ENCODE assay signal across 24 cellular contexts in the genomic region with DNA sequence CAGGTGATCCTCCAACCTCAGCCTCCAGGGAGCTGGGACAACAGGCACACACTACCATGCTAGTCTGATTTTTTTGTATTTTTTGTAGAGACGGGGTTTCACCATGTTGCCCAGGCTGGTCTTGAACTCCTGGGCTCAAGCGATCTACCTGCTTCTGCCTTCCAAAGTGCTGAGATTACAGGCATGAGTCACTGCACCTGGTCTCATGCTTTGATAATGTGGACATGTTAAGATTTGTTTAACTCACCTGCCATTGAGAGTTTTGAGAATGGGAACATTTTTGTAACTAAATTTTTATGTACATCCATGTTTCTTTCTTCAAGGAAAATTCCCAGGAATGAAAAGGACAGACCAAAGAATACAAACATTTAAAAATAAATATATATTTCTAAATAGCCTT.
"Had no signal": no experiment of that assay in that cellular context is flagged by ENCODE, and none has a peak within 500 bp of the region (broad histone marks: within the 10 kb centered on the region; RNA-seq: fewer than 3 reads in every experiment).

No MANE protein-coding gene starts in this region.

- H3K27ac Mint-ChIP-seq: dendritic cell treated with granulocyte-macrophage colony-stimulating factor and Interleukin-4, amounts not matched to agents 40 ng/mL and 50 ng/mL, for 4 days; naive thymus-derived CD4-positive, alpha-beta T cell; nephron; stimulated activated memory B cell treated with anti-CD40 and anti-IgM and Interleukin-4, amounts not matched to agents 10 μg/mL and 1 μg/mL and 100 μg/mL, for 72 hours; type B pancreatic cell had no signal

- H3K4me1 ChIP-seq: gastrocnemius medialis, left lung, prostate gland, right atrium auricular region, sigmoid colon, testis, tibial artery had no signal

- H3K4me3 Mint-ChIP-seq: dendritic cell treated with granulocyte-macrophage colony-stimulating factor and Interleukin-4, amounts not matched to agents 40 ng/mL and 50 ng/mL, for 4 days; naive thymus-derived CD4-positive, alpha-beta T cell; nephron; stimulated activated memory B cell treated with anti-CD40 and anti-IgM and Interleukin-4, amounts not matched to agents 10 μg/mL and 1 μg/mL and 100 μg/mL, for 72 hours; type B pancreatic cell had no signal

- H3K27me3 Mint-ChIP-seq: dendritic cell treated with granulocyte-macrophage colony-stimulating factor and Interleukin-4, amounts not matched to agents 40 ng/mL and 50 ng/mL, for 4 days; naive thymus-derived CD4-positive, alpha-beta T cell; stimulated activated memory B cell treated with anti-CD40 and anti-IgM and Interleukin-4, amounts not matched to agents 10 μg/mL and 1 μg/mL and 100 μg/mL, for 72 hours; type B pancreatic cell had no signal

- H3K4me3 ChIP-seq: gastrocnemius medialis, left lung, prostate gland, right atrium auricular region, sigmoid colon, testis, tibial artery had no signal

- DNase-seq: effector CD8-positive, alpha-beta T cell; gastrocnemius medialis; head of caudate nucleus; left cardiac atrium; left lung; mesendoderm; midbrain; naive thymus-derived CD4-positive, alpha-beta T cell; nucleus accumbens; sigmoid colon; stimulated activated CD4-positive, alpha-beta T cell treated with anti-CD3 and anti-CD28 coated beads, Interleukin-2, amount 100 ng/mL, for 24 hours; stimulated activated CD4-positive, alpha-beta T cell treated with anti-CD3 and anti-CD28 coated beads, Interleukin-4, amount 100 ng/mL, for 24 hours; stimulated activated naive CD8-positive, alpha-beta T cell treated with anti-CD3 and anti-CD28 coated beads, Interleukin-15, Interleukin-2, amounts not matched to agents 100 U/mL and 50 U/mL, for 24 hours; substantia nigra; testis; tibial artery had no signal

- H3K4me1 Mint-ChIP-seq: naive thymus-derived CD4-positive, alpha-beta T cell; nephron; stimulated activated memory B cell treated with anti-CD40 and anti-IgM and Interleukin-4, amounts not matched to agents 10 μg/mL and 1 μg/mL and 100 μg/mL, for 72 hours had no signal

- H3K36me3 ChIP-seq: gastrocnemius medialis, left lung, prostate gland, right atrium auricular region, sigmoid colon, tibial artery had no signal

- FAIRE-seq: colon, endothelial cell of umbilical vein had no signal

- H3K36me3 Mint-ChIP-seq: naive thymus-derived CD4-positive, alpha-beta T cell; stimulated activated memory B cell treated with anti-CD40 and anti-IgM and Interleukin-4, amounts not matched to agents 10 μg/mL and 1 μg/mL and 100 μg/mL, for 72 hours; type B pancreatic cell had no signal

- H3K27me3 ChIP-seq: gastrocnemius medialis, left lung, right atrium auricular region, sigmoid colon, testis, tibial artery had no signal

- H3K9me3 Mint-ChIP-seq: dendritic cell treated with granulocyte-macrophage colony-stimulating factor and Interleukin-4, amounts not matched to agents 40 ng/mL and 50 ng/mL, for 4 days; type B pancreatic cell had no signal

- H3K27ac ChIP-seq: gastrocnemius medialis, left lung, prostate gland, right atrium auricular region, sigmoid colon, testis, tibial artery had no signal

- H3K9me3 ChIP-seq: gastrocnemius medialis, left lung, prostate gland, right atrium auricular region, sigmoid colon, testis, tibial artery had no signal
